ENCODE assay signal across 13 cellular contexts in genomic region chr5:84290161-84290560, GRCh38.
DNase-seq lines count a peak whose midpoint lies in the region; ATAC-seq, FAIRE-seq and TF ChIP-seq lines count a peak whose summit lies in the region.
"Had no signal": no experiment of that assay in that cellular context is flagged by ENCODE, and none has a peak within 500 bp of the region (broad histone marks: within the 10 kb centered on the region; RNA-seq: fewer than 3 reads in every experiment).

No MANE protein-coding gene starts in this region.

- H3K9ac ChIP-seq in astrocyte (ENCODE audit: low read length), result no peak overlapping the region

- DNase-seq in cardiac muscle cell (ENCODE audit: low read depth in 1 of 2, low spot score in 1 of 2) (peak; percentile 50 to 60), Right ventricle myocardium inferior (ENCODE audit: missing footprints) (no peak), astrocyte (ENCODE audit: low read depth) (peak; percentile 79), kidney tubule cell (ENCODE audit: low spot score) (peak; percentile 36), tibial artery (no peak), GM13977 (ENCODE audit: low spot score) (no peak)
- no peak for DNase-seq in activated CD4-positive, alpha-beta T cell treated with anti-CD3 and anti-CD28 coated beads, Interleukin-2, amount 10 ng/mL, durations not matched to agents 24 days and 14 days
- DNase-seq: activated CD4-positive, alpha-beta T cell treated with anti-CD3 and anti-CD28 coated beads for 1 hour; activated T-cell treated with anti-CD3 and anti-CD28 coated beads, Interleukin-2, amount 50 U/mL, for 72 hours; sigmoid colon had no signal

- ATAC-seq in Right ventricle myocardium inferior (no peak), HG03520 (IDR thresholded peaks at IDR 0.05; ENCODE audit: unreplicated experiment) (no peak)
- ATAC-seq: activated T-cell treated with anti-CD3 and anti-CD28 coated beads, Interleukin-2, amount 50 U/mL, for 72 hours had no signal

- H3K27me3 Mint-ChIP-seq in astrocyte (ENCODE audit: low read depth, unreplicated experiment), result no peaks in the 10 kb centered on the region
- H3K27me3 Mint-ChIP-seq in activated CD4-positive, alpha-beta T cell treated with anti-CD3 and anti-CD28 coated beads, Interleukin-2, amount 10 ng/mL, durations not matched to agents 24 days and 14 days, result no peaks in the 10 kb centered on the region

- H3K27me3 ChIP-seq in cardiac muscle cell, result no peaks in the 10 kb centered on the region
- H3K27me3 ChIP-seq in astrocyte (ENCODE audit: insufficient read depth, low read length), result no peaks in the 10 kb centered on the region
- no peaks in the 10 kb centered on the region for H3K27me3 ChIP-seq in tibial artery
- H3K27me3 ChIP-seq: sigmoid colon, upper lobe of left lung had no signal

- FAIRE-seq in astrocyte (lab: Jason Lieb, UNC), result no peak

- H3K9me3 Mint-ChIP-seq in astrocyte (ENCODE audit: unreplicated experiment), result peaks cover 2% of the 10 kb centered on the region
- no peaks in the 10 kb centered on the region for H3K9me3 Mint-ChIP-seq in activated CD4-positive, alpha-beta T cell treated with anti-CD3 and anti-CD28 coated beads, Interleukin-2, amount 10 ng/mL, durations not matched to agents 24 days and 14 days

- no peak overlapping the region for H3K27ac Mint-ChIP-seq in astrocyte (ENCODE audit: unreplicated experiment)
- H3K27ac Mint-ChIP-seq in activated CD4-positive, alpha-beta T cell treated with anti-CD3 and anti-CD28 coated beads, Interleukin-2, amount 10 ng/mL, durations not matched to agents 24 days and 14 days, result no peak overlapping the region
- H3K27ac Mint-ChIP-seq: activated T-cell treated with anti-CD3 and anti-CD28 coated beads, Interleukin-2, amount 50 U/mL, for 72 hours had no signal

- H3K4me3 ChIP-seq in cardiac muscle cell (no peak overlapping the region), astrocyte (ENCODE audit: insufficient read depth, low read depth, low read length) (no peak overlapping the region), tibial artery (peak overlapping the region in 1 of 2 donors; percentile 9)
- H3K4me3 ChIP-seq: sigmoid colon, upper lobe of left lung had no signal

- peaks cover 45% of the 10 kb centered on the region for H3K4me1 Mint-ChIP-seq in astrocyte (ENCODE audit: low read depth, unreplicated experiment)
- H3K4me1 Mint-ChIP-seq in activated CD4-positive, alpha-beta T cell treated with anti-CD3 and anti-CD28 coated beads, Interleukin-2, amount 10 ng/mL, durations not matched to agents 24 days and 14 days, result peaks cover 5% of the 10 kb centered on the region

- peak overlapping the region; percentile 29 for H3K4me2 ChIP-seq in astrocyte (ENCODE audit: low read length)

- H3K4me1 ChIP-seq in cardiac muscle cell (ENCODE audit: low read depth) (peaks cover 33% of the 10 kb centered on the region), astrocyte (ENCODE audit: insufficient read depth, low read length) (peaks cover 45% of the 10 kb centered on the region), tibial artery (peaks cover 0 to 84% (median 23%) of the 10 kb centered on the region in 4 donors)
- H3K4me1 ChIP-seq: upper lobe of left lung had no signal

- intact Hi-C loops in Right ventricle myocardium inferior (cut with DNase I) (no loop called here), tibial artery (cut with DNase I; ENCODE audit: low total_unique reads) (no loop called here)
- intact Hi-C loops in activated CD4-positive, alpha-beta T cell treated with anti-CD3 and anti-CD28 coated beads, Interleukin-2, amount 10 ng/mL, durations not matched to agents 24 days and 14 days (cut with micrococcal nuclease), result no loop called here

- H4K20me1 ChIP-seq in astrocyte (ENCODE audit: insufficient read depth, low read length), result no peaks in the 10 kb centered on the region

- H3K9me3 ChIP-seq in cardiac muscle cell (ENCODE audit: low read depth) (no peaks in the 10 kb centered on the region), astrocyte (ENCODE audit: insufficient read depth, low read depth, low read length) (no peaks in the 10 kb centered on the region), tibial artery (no peaks in the 10 kb centered on the region)
- H3K9me3 ChIP-seq: sigmoid colon, upper lobe of left lung had no signal

- H3K27ac ChIP-seq in cardiac muscle cell (peak overlapping the region; percentile 85), astrocyte (ENCODE audit: low read depth, low read length) (peak overlapping the region; percentile 54), tibial artery (peak overlapping the region; percentile 62 to 65)
- H3K27ac ChIP-seq: epithelial cell of prostate, sigmoid colon, upper lobe of left lung had no signal

- in situ Hi-C loops in GM13977 (cut with MboI; ENCODE audit: low pct_unique_long_range_greater_than_20kb, low sequenced_read_pairs, unreplicated experiment), result no loop called here

- H3K36me3 ChIP-seq in cardiac muscle cell (no peaks in the 10 kb centered on the region), astrocyte (ENCODE audit: insufficient read depth, low read length) (no peaks in the 10 kb centered on the region), tibial artery (no peaks in the 10 kb centered on the region)
- H3K36me3 ChIP-seq: sigmoid colon, upper lobe of left lung had no signal

- H2AFZ ChIP-seq in astrocyte (ENCODE audit: low read depth, low read length), result no peak overlapping the region

- H3K79me2 ChIP-seq in astrocyte (ENCODE audit: insufficient read depth, low read length), result peaks cover 63% of the 10 kb centered on the region

- TF ChIP-seq CTCF in cardiac muscle cell (IDR thresholded peaks at IDR 0.05; ENCODE audit: low read depth, low read length), result no peak
- TF ChIP-seq CTCF in astrocyte (IDR thresholded peaks at IDR 0.05; ENCODE audit: insufficient read depth, low read depth, low read length), result no peak
- no peak for TF ChIP-seq CTCF in tibial artery (IDR thresholded peaks at IDR 0.05)
- TF ChIP-seq CTCF in GM13977 (IDR thresholded peaks at IDR 0.05; ENCODE audit: extremely low read depth, insufficient read depth, missing control alignments), result no peak

- H3K4me3 Mint-ChIP-seq in astrocyte (ENCODE audit: unreplicated experiment), result no peak overlapping the region
- H3K4me3 Mint-ChIP-seq in activated CD4-positive, alpha-beta T cell treated with anti-CD3 and anti-CD28 coated beads, Interleukin-2, amount 10 ng/mL, durations not matched to agents 24 days and 14 days, result no peak overlapping the region
- H3K4me3 Mint-ChIP-seq: activated T-cell treated with anti-CD3 and anti-CD28 coated beads, Interleukin-2, amount 50 U/mL, for 72 hours had no signal

- no peaks in the 10 kb centered on the region for H3K36me3 Mint-ChIP-seq in astrocyte (ENCODE audit: low read depth, unreplicated experiment)
- H3K36me3 Mint-ChIP-seq in activated CD4-positive, alpha-beta T cell treated with anti-CD3 and anti-CD28 coated beads, Interleukin-2, amount 10 ng/mL, durations not matched to agents 24 days and 14 days (ENCODE audit: low read depth), result no peaks in the 10 kb centered on the region

Comparison
In these comparisons a context has a peak if more than half of its experiments do, and no peak if none do; other contexts are left out.
1. DNase-seq: peak in cardiac muscle cell (2 of 2), astrocyte (single experiment) and kidney tubule cell (single experiment); none in Right ventricle myocardium inferior (single experiment), tibial artery (0 of 2), activated CD4-positive, alpha-beta T cell treated with anti-CD3 and anti-CD28 coated beads, Interleukin-2, amount 10 ng/mL, durations not matched to agents 24 days and 14 days (single experiment) and GM13977 (single experiment).
2. Peak in every context shown above with its lines, with median percentiles within 50 percentile points of each other: H3K27ac ChIP-seq.